In the genomic region with DNA sequence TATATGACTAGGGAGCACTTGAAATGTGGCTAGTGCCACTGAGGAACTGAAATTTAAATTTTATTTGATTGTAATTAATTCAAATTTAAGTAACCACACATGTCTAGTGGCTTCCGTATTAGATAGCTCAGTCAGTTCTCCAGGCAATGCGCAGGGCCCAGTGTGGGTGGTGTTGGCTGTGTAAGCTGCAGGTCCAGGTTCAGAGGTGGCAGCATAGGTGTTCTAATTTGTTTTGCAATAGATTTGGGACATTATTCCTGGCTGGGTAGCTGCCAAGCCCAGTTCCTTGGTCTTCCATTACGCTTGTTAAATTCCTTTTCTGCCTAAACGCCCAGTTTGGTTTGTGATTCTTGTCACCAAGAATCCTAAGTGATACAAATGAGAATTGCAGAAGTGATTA, we compare ENCODE assay signal across 27 cellular contexts.
"Had no signal": no experiment of that assay in that cellular context is flagged by ENCODE, and none has a peak within 500 bp of the region (broad histone marks: within the 10 kb centered on the region; RNA-seq: fewer than 3 reads in every experiment).

No MANE protein-coding gene starts in this region.

- H3K27me3 ChIP-seq: neutrophil, ovary, right atrium auricular region, right lobe of liver, suprapubic skin, tibial artery, uterus had no signal

- DNase-seq: head of caudate nucleus; hypothalamus; immature natural killer cell; left ventricle myocardium inferior; midbrain; mucosa of descending colon; naive thymus-derived CD4-positive, alpha-beta T cell; occipital lobe; ovary; right lobe of liver; stimulated activated CD4-positive, alpha-beta T cell treated with anti-CD3 and anti-CD28 coated beads, Interleukin-12 subunit alpha, Interleukin-12 subunit beta, amount 100 ng/mL, for 4 hours; stimulated activated CD4-positive, alpha-beta T cell treated with anti-CD3 and anti-CD28 coated beads, Interleukin-15, amount 100 ng/mL, for 24 hours; stimulated activated CD4-positive, alpha-beta T cell treated with anti-CD3 and anti-CD28 coated beads, Interleukin-2, amount 100 ng/mL, for 24 hours; stimulated activated CD4-positive, alpha-beta T cell treated with anti-CD3 and anti-CD28 coated beads, Interleukin-4, amount 100 ng/mL, for 1 hour; stimulated activated naive CD4-positive, alpha-beta T cell; tibial artery; trophoblast cell; uterus had no signal

- H3K4me3 ChIP-seq: left ventricle myocardium inferior, lung, mucosa of descending colon, ovary, right atrium auricular region, right lobe of liver, skin epidermis, suprapubic skin, thoracic aorta, tibial artery, uterus had no signal

- H3K9me3 ChIP-seq: neutrophil, right lobe of liver, suprapubic skin, thoracic aorta, uterus had no signal

- ATAC-seq: naive thymus-derived CD4-positive, alpha-beta T cell; right lobe of liver had no signal

- H3K27ac ChIP-seq: left ventricle myocardium inferior, neutrophil, ovary, right atrium auricular region, right lobe of liver, skin epidermis, suprapubic skin, thoracic aorta, tibial artery, uterus had no signal

- H3K4me1 ChIP-seq: left ventricle myocardium inferior, right atrium auricular region, right lobe of liver, suprapubic skin, tibial artery, uterus had no signal

- H3K27ac Mint-ChIP-seq: immature natural killer cell; naive thymus-derived CD4-positive, alpha-beta T cell; natural killer cell treated with Interleukin-12 subunit alpha and Interleukin-12 subunit beta and Interleukin-15 and Interleukin-18, amount 100 ng/mL, for 72 hours; progenitor cell of endocrine pancreas; stimulated activated naive CD8-positive, alpha-beta T cell treated with anti-CD3 and anti-CD28 coated beads, Interleukin-15, Interleukin-2, amounts not matched to agents 100 ng/mL and 50 ng/mL, for 24 hours had no signal

- H3K4me1 Mint-ChIP-seq: immature natural killer cell; naive thymus-derived CD4-positive, alpha-beta T cell had no signal

- H3K4me3 Mint-ChIP-seq: immature natural killer cell; natural killer cell treated with Interleukin-12 subunit alpha and Interleukin-12 subunit beta and Interleukin-15 and Interleukin-18, amount 100 ng/mL, for 72 hours; stimulated activated naive CD8-positive, alpha-beta T cell treated with anti-CD3 and anti-CD28 coated beads, Interleukin-15, Interleukin-2, amounts not matched to agents 100 ng/mL and 50 ng/mL, for 24 hours had no signal

- H3K36me3 ChIP-seq: left ventricle myocardium inferior, neutrophil, ovary, right atrium auricular region, right lobe of liver, suprapubic skin, thoracic aorta, tibial artery, uterus had no signal
